ENCODE assay signal across 8 cellular contexts in genomic region chr1:182786223-182787001, GRCh38.
DNase-seq lines count a peak whose midpoint lies in the region; ATAC-seq and TF ChIP-seq lines count a peak whose summit lies in the region.

No MANE protein-coding gene starts in this region.

- H3K36me3 ChIP-seq in GM06990 (ENCODE audit: control insufficient read depth, insufficient read depth, low read length), result no peaks in the 10 kb centered on the region

- ATAC-seq in GM18519 (IDR thresholded peaks at IDR 0.05; ENCODE audit: low FRiP score, unreplicated experiment), result no peak

- H3K4me3 ChIP-seq in GM06990 (replicated peaks; ENCODE audit: low read depth, low read length) (no peak overlapping the region), cardiac fibroblast (replicated peaks in 1 of 2; ENCODE audit: low read depth in 2 of 2, low read length in 2 of 2) (no peak overlapping the region)

- TF ChIP-seq CTCF in GM06990 (IDR thresholded peaks at IDR 0.05; ENCODE audit: insufficient read depth, low read length, poor library complexity, severe bottlenecking) (peak; percentile 77), cardiac fibroblast (IDR thresholded peaks at IDR 0.05; ENCODE audit: low read depth, low read length) (peak; percentile 90)

- no peaks in the 10 kb centered on the region for H3K27me3 ChIP-seq in GM06990 (replicated peaks; ENCODE audit: control insufficient read depth, insufficient read depth, low read length)

- DNase-seq in GM06990 (ENCODE audit: extremely low read depth, insufficient read length) (no peak), NCI-H1105 (lab: John Stamatoyannopoulos, UW) (peak; percentile 36), SW480 (ENCODE audit: low spot score) (peak; percentile 54), cardiac fibroblast (ENCODE audit: low read depth in 2 of 2) (peak; percentile 83 to 86), left kidney (ENCODE audit: low read depth, low spot score) (peak; percentile 83), GM19240 (ENCODE audit: insufficient read length, low spot score) (no peak)
- DNase-seq in stimulated activated CD8-positive, alpha-beta memory T cell treated with anti-CD3 and anti-CD28 coated beads, Interleukin-12 subunit alpha, Interleukin-12 subunit beta, amount 100 ng/mL, for 4 hours (ENCODE audit: low read depth), result peak; percentile 5

Comparison
In these comparisons a context has a peak if more than half of its experiments do, and no peak if none do; other contexts are left out.
1. DNase-seq: peak in NCI-H1105 (single experiment), SW480 (single experiment), cardiac fibroblast (2 of 2), left kidney (single experiment) and stimulated activated CD8-positive, alpha-beta memory T cell treated with anti-CD3 and anti-CD28 coated beads, Interleukin-12 subunit alpha, Interleukin-12 subunit beta, amount 100 ng/mL, for 4 hours (single experiment); none in GM06990 (single experiment) and GM19240 (single experiment).